ENCODE assay signal across 1 cellular context in the genomic region with DNA sequence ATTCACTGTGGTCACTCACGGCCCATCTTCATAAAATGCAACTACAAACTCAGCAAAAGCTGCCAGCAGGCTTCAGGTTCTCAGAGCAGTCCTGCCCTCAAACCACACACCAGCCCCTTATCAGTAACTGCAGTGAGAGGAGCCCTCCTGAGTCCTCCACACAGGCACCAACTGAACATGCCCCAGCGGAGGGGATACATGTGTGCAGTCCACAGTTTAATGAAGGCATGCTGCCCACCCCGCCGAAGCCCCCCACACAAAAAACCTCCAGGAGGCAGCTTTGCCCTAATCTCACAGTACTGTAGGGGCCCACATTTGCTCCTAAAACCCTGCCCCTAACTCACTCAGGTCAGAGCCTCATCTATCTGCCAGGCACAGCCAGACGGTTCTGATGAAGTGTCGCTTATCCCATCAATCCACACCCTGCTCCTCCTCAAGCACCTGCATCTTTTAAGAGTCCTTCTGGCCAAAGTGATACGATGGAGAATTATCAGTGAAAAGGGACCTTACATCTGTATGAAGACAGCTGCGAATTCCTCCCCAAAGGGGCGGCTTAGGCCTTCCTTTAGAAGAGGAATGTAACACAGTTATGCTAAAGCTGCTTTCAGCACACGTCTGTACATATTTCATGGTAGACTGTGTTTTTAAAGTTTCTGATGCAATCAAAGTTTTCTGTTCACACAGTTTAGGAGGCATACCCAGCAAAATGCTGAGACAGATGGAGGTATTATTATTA.
TF ChIP-seq lines count a peak whose summit lies in the region.

No MANE protein-coding gene starts in this region.

TF ChIP-seq in K562, 482 proteins besides CTCF, POLR2A, EP300 and RAD21 (continued from another document and continues in another):
- TF ChIP-seq, protein P1, sequence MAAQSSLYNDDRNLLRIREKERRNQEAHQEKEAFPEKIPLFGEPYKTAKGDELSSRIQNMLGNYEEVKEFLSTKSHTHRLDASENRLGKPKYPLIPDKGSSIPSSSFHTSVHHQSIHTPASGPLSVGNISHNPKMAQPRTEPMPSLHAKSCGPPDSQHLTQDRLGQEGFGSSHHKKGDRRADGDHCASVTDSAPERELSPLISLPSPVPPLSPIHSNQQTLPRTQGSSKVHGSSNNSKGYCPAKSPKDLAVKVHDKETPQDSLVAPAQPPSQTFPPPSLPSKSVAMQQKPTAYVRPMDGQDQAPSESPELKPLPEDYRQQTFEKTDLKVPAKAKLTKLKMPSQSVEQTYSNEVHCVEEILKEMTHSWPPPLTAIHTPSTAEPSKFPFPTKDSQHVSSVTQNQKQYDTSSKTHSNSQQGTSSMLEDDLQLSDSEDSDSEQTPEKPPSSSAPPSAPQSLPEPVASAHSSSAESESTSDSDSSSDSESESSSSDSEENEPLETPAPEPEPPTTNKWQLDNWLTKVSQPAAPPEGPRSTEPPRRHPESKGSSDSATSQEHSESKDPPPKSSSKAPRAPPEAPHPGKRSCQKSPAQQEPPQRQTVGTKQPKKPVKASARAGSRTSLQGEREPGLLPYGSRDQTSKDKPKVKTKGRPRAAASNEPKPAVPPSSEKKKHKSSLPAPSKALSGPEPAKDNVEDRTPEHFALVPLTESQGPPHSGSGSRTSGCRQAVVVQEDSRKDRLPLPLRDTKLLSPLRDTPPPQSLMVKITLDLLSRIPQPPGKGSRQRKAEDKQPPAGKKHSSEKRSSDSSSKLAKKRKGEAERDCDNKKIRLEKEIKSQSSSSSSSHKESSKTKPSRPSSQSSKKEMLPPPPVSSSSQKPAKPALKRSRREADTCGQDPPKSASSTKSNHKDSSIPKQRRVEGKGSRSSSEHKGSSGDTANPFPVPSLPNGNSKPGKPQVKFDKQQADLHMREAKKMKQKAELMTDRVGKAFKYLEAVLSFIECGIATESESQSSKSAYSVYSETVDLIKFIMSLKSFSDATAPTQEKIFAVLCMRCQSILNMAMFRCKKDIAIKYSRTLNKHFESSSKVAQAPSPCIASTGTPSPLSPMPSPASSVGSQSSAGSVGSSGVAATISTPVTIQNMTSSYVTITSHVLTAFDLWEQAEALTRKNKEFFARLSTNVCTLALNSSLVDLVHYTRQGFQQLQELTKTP (IDR thresholded peaks at IDR 0.05; ENCODE audit: low read depth in 1 of 2, partially characterized antibody in 2 of 2) = peak; percentile 38 to 97
- TF ChIP-seq HNRNPK (IDR thresholded peaks at IDR 0.05; ENCODE audit: low read depth, low read length, poor library complexity, severe bottlenecking) = no peak
- TF ChIP-seq ZNF165 (CRISPR knock-in tag; IDR thresholded peaks at IDR 0.05; ENCODE audit: borderline replicate concordance) = no peak
- TF ChIP-seq, protein P2, sequence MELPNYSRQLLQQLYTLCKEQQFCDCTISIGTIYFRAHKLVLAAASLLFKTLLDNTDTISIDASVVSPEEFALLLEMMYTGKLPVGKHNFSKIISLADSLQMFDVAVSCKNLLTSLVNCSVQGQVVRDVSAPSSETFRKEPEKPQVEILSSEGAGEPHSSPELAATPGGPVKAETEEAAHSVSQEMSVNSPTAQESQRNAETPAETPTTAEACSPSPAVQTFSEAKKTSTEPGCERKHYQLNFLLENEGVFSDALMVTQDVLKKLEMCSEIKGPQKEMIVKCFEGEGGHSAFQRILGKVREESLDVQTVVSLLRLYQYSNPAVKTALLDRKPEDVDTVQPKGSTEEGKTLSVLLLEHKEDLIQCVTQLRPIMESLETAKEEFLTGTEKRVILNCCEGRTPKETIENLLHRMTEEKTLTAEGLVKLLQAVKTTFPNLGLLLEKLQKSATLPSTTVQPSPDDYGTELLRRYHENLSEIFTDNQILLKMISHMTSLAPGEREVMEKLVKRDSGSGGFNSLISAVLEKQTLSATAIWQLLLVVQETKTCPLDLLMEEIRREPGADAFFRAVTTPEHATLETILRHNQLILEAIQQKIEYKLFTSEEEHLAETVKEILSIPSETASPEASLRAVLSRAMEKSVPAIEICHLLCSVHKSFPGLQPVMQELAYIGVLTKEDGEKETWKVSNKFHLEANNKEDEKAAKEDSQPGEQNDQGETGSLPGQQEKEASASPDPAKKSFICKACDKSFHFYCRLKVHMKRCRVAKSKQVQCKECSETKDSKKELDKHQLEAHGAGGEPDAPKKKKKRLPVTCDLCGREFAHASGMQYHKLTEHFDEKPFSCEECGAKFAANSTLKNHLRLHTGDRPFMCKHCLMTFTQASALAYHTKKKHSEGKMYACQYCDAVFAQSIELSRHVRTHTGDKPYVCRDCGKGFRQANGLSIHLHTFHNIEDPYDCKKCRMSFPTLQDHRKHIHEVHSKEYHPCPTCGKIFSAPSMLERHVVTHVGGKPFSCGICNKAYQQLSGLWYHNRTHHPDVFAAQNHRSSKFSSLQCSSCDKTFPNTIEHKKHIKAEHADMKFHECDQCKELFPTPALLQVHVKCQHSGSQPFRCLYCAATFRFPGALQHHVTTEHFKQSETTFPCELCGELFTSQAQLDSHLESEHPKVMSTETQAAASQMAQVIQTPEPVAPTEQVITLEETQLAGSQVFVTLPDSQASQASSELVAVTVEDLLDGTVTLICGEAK (IDR thresholded peaks at IDR 0.05) = peak; percentile 32; the same call in 1 of the 2 replicates
- TF ChIP-seq, protein P2 (CRISPR knock-in tag; IDR thresholded peaks at IDR 0.05) = no peak
- peak; percentile 95 for TF ChIP-seq SMARCE1 (IDR thresholded peaks at IDR 0.05)
- no peak for TF ChIP-seq TAF7 (tag; IDR thresholded peaks at IDR 0.05)
- peak; percentile 76 for TF ChIP-seq BHLHE40 (IDR thresholded peaks at IDR 0.05; ENCODE audit: low read length)
- TF ChIP-seq, protein P3, sequence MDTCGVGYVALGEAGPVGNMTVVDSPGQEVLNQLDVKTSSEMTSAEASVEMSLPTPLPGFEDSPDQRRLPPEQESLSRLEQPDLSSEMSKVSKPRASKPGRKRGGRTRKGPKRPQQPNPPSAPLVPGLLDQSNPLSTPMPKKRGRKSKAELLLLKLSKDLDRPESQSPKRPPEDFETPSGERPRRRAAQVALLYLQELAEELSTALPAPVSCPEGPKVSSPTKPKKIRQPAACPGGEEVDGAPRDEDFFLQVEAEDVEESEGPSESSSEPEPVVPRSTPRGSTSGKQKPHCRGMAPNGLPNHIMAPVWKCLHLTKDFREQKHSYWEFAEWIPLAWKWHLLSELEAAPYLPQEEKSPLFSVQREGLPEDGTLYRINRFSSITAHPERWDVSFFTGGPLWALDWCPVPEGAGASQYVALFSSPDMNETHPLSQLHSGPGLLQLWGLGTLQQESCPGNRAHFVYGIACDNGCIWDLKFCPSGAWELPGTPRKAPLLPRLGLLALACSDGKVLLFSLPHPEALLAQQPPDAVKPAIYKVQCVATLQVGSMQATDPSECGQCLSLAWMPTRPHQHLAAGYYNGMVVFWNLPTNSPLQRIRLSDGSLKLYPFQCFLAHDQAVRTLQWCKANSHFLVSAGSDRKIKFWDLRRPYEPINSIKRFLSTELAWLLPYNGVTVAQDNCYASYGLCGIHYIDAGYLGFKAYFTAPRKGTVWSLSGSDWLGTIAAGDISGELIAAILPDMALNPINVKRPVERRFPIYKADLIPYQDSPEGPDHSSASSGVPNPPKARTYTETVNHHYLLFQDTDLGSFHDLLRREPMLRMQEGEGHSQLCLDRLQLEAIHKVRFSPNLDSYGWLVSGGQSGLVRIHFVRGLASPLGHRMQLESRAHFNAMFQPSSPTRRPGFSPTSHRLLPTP (IDR thresholded peaks at IDR 0.05; ENCODE audit: borderline replicate concordance, extremely low read depth, insufficient read length) = no peak
- TF ChIP-seq, protein P4, sequence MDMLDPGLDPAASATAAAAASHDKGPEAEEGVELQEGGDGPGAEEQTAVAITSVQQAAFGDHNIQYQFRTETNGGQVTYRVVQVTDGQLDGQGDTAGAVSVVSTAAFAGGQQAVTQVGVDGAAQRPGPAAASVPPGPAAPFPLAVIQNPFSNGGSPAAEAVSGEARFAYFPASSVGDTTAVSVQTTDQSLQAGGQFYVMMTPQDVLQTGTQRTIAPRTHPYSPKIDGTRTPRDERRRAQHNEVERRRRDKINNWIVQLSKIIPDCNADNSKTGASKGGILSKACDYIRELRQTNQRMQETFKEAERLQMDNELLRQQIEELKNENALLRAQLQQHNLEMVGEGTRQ (CRISPR knock-in tag; IDR thresholded peaks at IDR 0.05) = no peak
- peak; percentile 95 for TF ChIP-seq LCOR (CRISPR knock-in tag; IDR thresholded peaks at IDR 0.05)
- no peak for TF ChIP-seq ZNF408 (CRISPR knock-in tag; IDR thresholded peaks at IDR 0.05; ENCODE audit: low read depth)
- peak; percentile 88 for TF ChIP-seq ZNF311 (CRISPR knock-in tag; IDR thresholded peaks at IDR 0.05)
- no peak for TF ChIP-seq NELFE (IDR thresholded peaks at IDR 0.05; ENCODE audit: insufficient read depth, insufficient read length)
- no peak for TF ChIP-seq KDM4B (IDR thresholded peaks at IDR 0.05; ENCODE audit: borderline replicate concordance in 2 of 2, low read depth in 1 of 2)
- TF ChIP-seq, protein P5, sequence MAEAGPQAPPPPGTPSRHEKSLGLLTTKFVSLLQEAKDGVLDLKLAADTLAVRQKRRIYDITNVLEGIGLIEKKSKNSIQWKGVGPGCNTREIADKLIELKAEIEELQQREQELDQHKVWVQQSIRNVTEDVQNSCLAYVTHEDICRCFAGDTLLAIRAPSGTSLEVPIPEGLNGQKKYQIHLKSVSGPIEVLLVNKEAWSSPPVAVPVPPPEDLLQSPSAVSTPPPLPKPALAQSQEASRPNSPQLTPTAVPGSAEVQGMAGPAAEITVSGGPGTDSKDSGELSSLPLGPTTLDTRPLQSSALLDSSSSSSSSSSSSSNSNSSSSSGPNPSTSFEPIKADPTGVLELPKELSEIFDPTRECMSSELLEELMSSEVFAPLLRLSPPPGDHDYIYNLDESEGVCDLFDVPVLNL (CRISPR knock-in tag; IDR thresholded peaks at IDR 0.05; ENCODE audit: low read depth) = no peak
- TF ChIP-seq SPI1 (IDR thresholded peaks at IDR 0.05; ENCODE audit: borderline replicate concordance, low read depth, low read length) = no peak
- TF ChIP-seq, protein P6, sequence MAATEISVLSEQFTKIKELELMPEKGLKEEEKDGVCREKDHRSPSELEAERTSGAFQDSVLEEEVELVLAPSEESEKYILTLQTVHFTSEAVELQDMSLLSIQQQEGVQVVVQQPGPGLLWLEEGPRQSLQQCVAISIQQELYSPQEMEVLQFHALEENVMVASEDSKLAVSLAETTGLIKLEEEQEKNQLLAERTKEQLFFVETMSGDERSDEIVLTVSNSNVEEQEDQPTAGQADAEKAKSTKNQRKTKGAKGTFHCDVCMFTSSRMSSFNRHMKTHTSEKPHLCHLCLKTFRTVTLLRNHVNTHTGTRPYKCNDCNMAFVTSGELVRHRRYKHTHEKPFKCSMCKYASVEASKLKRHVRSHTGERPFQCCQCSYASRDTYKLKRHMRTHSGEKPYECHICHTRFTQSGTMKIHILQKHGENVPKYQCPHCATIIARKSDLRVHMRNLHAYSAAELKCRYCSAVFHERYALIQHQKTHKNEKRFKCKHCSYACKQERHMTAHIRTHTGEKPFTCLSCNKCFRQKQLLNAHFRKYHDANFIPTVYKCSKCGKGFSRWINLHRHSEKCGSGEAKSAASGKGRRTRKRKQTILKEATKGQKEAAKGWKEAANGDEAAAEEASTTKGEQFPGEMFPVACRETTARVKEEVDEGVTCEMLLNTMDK (IDR thresholded peaks at IDR 0.05; ENCODE audit: borderline replicate concordance, insufficient read depth, low read depth, low read length, poor library complexity, severe bottlenecking) = no peak
- TF ChIP-seq XRCC4 (IDR thresholded peaks at IDR 0.05; ENCODE audit: extremely low read depth, insufficient read depth, insufficient read length) = no peak
- TF ChIP-seq ZBTB8A (IDR thresholded peaks at IDR 0.05; ENCODE audit: partially characterized antibody) = no peak
- no peak for TF ChIP-seq ZNF354B (CRISPR knock-in tag; IDR thresholded peaks at IDR 0.05)
- 0 out of 2 replicates have a peak, but pooled peaks have one; percentile 12 for TF ChIP-seq ZNF134 (CRISPR knock-in tag; conservative IDR thresholded peaks at IDR 0.05)
- TF ChIP-seq RUNX1 (IDR thresholded peaks at IDR 0.05; ENCODE audit: low read depth) = peak; percentile 96
- TF ChIP-seq CREM (IDR thresholded peaks at IDR 0.05; ENCODE audit: low read depth) = peak; percentile 85
- no peak for TF ChIP-seq SETDB1 (IDR thresholded peaks at IDR 0.05; ENCODE audit: low read length)
